27 cellular contexts compared by ENCODE assay signal in genomic region chr16:83940157-83940556, GRCh38. TPM values are rescaled to one million over a fixed set of nuclear protein-coding genes. Genes with fewer than 3 reads are reported as not detected.
"Had no signal": no experiment of that assay in that cellular context is flagged by ENCODE, and none has a peak within 500 bp of the region (broad histone marks: within the 10 kb centered on the region; RNA-seq: fewer than 3 reads in every experiment).

No MANE protein-coding gene starts in this region.

- H3K36me3 Mint-ChIP-seq: activated naive CD4-positive, alpha-beta T cell treated with anti-CD3 and anti-CD28 coated beads, Interleukin-2, amount 10 ng/mL, durations not matched to agents 7 days and 5 days had no signal

- H3K4me3 Mint-ChIP-seq: activated CD4-positive, alpha-beta T cell treated with anti-CD3 and anti-CD28 coated beads, Interleukin-2, amount 10 ng/mL, durations not matched to agents 7 days and 5 days; activated naive CD4-positive, alpha-beta T cell treated with anti-CD3 and anti-CD28 coated beads, Interleukin-2, amount 10 ng/mL, durations not matched to agents 7 days and 5 days; activated naive CD8-positive, alpha-beta T cell treated with anti-CD3 and anti-CD28 coated beads, Interleukin-2, amount 50 U/mL, for 24 hours; brain; nephron had no signal

- DNase-seq: activated CD4-positive, alpha-beta T cell treated with anti-CD3 and anti-CD28 coated beads, Interleukin-2, amount 10 ng/mL, durations not matched to agents 7 days and 5 days; activated CD4-positive, CD25-positive, alpha-beta regulatory T cell; activated CD8-positive, alpha-beta memory T cell treated with anti-CD3 and anti-CD28 coated beads for 24 hours; activated CD8-positive, alpha-beta memory T cell treated with anti-CD3 and anti-CD28 coated beads, Interleukin-2, amount 50 U/mL, for 48 hours; activated effector memory CD4-positive, alpha-beta T cell treated with Interleukin-2 at 50 U/mL for 16 hours; activated naive CD4-positive, alpha-beta T cell treated with anti-CD3 and anti-CD28 coated beads, Interleukin-2, amount 10 ng/mL, durations not matched to agents 7 days and 5 days; activated naive CD8-positive, alpha-beta T cell treated with anti-CD3 and anti-CD28 coated beads, Interleukin-2, amount 50 U/mL, for 24 hours; activated T-cell treated with anti-CD3 and anti-CD28 coated beads, Interleukin-2, amount 50 U/mL, for 48 hours; anterior cingulate cortex; caudate nucleus; colonic mucosa; head of caudate nucleus; kidney; midbrain; stimulated activated CD4-positive, alpha-beta T cell treated with anti-CD3 and anti-CD28 coated beads, Interleukin-4, amount 100 ng/mL, for 1 hour; stomach; testis had no signal

- H3K9me3 Mint-ChIP-seq: activated CD4-positive, alpha-beta T cell treated with anti-CD3 and anti-CD28 coated beads, Interleukin-2, amount 10 ng/mL, durations not matched to agents 7 days and 5 days; activated naive CD4-positive, alpha-beta T cell treated with anti-CD3 and anti-CD28 coated beads, Interleukin-2, amount 10 ng/mL, durations not matched to agents 7 days and 5 days; activated naive CD8-positive, alpha-beta T cell treated with anti-CD3 and anti-CD28 coated beads, Interleukin-2, amount 50 U/mL, for 24 hours; nephron had no signal

- H3K9me3 ChIP-seq: colonic mucosa, stomach, testis, upper lobe of left lung had no signal

- H3K4me3 ChIP-seq: colonic mucosa, lung, smooth muscle cell, stomach, testis, upper lobe of left lung had no signal

- H3K27ac Mint-ChIP-seq: activated CD4-positive, alpha-beta T cell treated with anti-CD3 and anti-CD28 coated beads, Interleukin-2, amount 10 ng/mL, durations not matched to agents 7 days and 5 days; activated naive CD8-positive, alpha-beta T cell treated with anti-CD3 and anti-CD28 coated beads, Interleukin-2, amount 50 U/mL, for 24 hours; nephron had no signal

- H3K27me3 Mint-ChIP-seq: activated CD4-positive, alpha-beta T cell treated with anti-CD3 and anti-CD28 coated beads, Interleukin-2, amount 10 ng/mL, durations not matched to agents 7 days and 5 days; activated naive CD8-positive, alpha-beta T cell treated with anti-CD3 and anti-CD28 coated beads, Interleukin-2, amount 50 U/mL, for 24 hours had no signal

- H3K4me1 ChIP-seq: colonic mucosa had no signal

- H3K27me3 ChIP-seq: colonic mucosa, stomach, testis, upper lobe of left lung had no signal

- H3K27ac ChIP-seq: colonic mucosa, stomach, testis, upper lobe of left lung had no signal

- H3K36me3 ChIP-seq: colonic mucosa, upper lobe of left lung had no signal

- ATAC-seq: activated naive CD8-positive, alpha-beta T cell treated with anti-CD3 and anti-CD28 coated beads, Interleukin-2, amount 50 U/mL, for 24 hours; left lobe of liver; sciatic nerve had no signal

- H3K4me1 Mint-ChIP-seq: activated naive CD8-positive, alpha-beta T cell treated with anti-CD3 and anti-CD28 coated beads, Interleukin-2, amount 50 U/mL, for 24 hours; nephron had no signal

- H3K4me2 ChIP-seq: smooth muscle cell had no signal

RNA-seq across cellular contexts. Expression of gene OSGIN1, which starts 12.9 kb away (rescaled TPM):
- total RNA-seq: frontal cortex had no signal

RNA-seq across cellular contexts. Expression of gene NECAB2, which starts 27.9 kb away (rescaled TPM):
- total RNA-seq: activated CD4-positive, alpha-beta T cell treated with anti-CD3 and anti-CD28 coated beads, Interleukin-2, amount 10 ng/mL, durations not matched to agents 7 days and 5 days; osteocyte had no signal
- polyA plus RNA-seq: esophagus had no signal
